Comparison of ENCODE assay signal across 5 cellular contexts in genomic region chr12:132229926-132230325, GRCh38.
"Had no signal": no experiment of that assay in that cellular context is flagged by ENCODE, and none has a peak within 500 bp of the region (broad histone marks: within the 10 kb centered on the region; RNA-seq: fewer than 3 reads in every experiment).

No MANE protein-coding gene starts in this region.

- ATAC-seq: GM23338, K562 had no signal

- H3K4me1 Mint-ChIP-seq: GM23338, H9 had no signal

- H2AFZ ChIP-seq: GM23338 had no signal

- H3K27ac Mint-ChIP-seq: GM23338, H9 had no signal

- H3K4me3 Mint-ChIP-seq: GM23338, H9 had no signal

- H3K4me3 ChIP-seq: GM23338, K562 had no signal

- H3K4me2 ChIP-seq: GM23338 had no signal

- H3K9me3 Mint-ChIP-seq: GM23338 had no signal

- DNase-seq: H9, HCEC 1CT, IMR-90 had no signal
